ENCODE assay signal across 11 cellular contexts in the genomic region with DNA sequence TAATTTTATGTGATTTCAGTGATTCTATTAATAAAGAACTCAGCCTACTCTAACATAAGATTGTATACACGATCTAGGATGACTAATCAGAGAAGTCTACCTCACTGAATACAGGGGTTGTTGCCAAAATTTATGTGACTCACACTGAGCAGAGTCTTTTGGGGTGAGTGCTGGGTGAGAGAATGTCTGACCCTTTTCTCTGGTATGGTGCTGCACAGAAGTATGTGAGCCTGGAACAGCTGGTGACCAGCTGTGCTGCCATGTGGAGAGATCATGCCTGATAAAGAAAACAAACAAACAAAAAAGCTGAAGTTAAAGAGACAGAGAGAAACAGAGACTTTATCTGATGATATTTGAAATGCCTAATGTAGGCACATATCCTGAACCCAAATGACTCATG.
DNase-seq lines count a peak whose midpoint lies in the region; TF ChIP-seq lines count a peak whose summit lies in the region.
"Had no signal": no experiment of that assay in that cellular context is flagged by ENCODE, and none has a peak within 500 bp of the region (broad histone marks: within the 10 kb centered on the region; RNA-seq: fewer than 3 reads in every experiment).

No MANE protein-coding gene starts in this region.

- H3K36me3 ChIP-seq in SJCRH30, result no peaks in the 10 kb centered on the region

- H3K27me3 ChIP-seq in SJCRH30, result no peaks in the 10 kb centered on the region

- H3K4me3 ChIP-seq in SJCRH30, result no peak overlapping the region

- peak overlapping the region; percentile 92 for H3K27ac ChIP-seq in SJCRH30

- DNase-seq in GM03348 (ENCODE audit: low spot score), result peak; percentile 69
- peak; percentile 90 to 95 for DNase-seq in SJCRH30
- DNase-seq in fibroblast of the conjunctiva (ENCODE audit: low read depth), result peak; percentile 91
- DNase-seq in renal cortical epithelial cell (ENCODE audit: low read depth), result peak; percentile 92
- no peak for DNase-seq in Ammon's horn (ENCODE audit: low spot score)
- DNase-seq in stimulated activated CD4-positive, alpha-beta T cell treated with anti-CD3 and anti-CD28 coated beads, Interleukin-2, amount 100 ng/mL, for 24 hours, result no peak
- DNase-seq in iPS-NIHi11 (ENCODE audit: low spot score), result no peak
- DNase-seq in GM10248 (ENCODE audit: extremely low spot score), result no peak
- DNase-seq: activated CD8-positive, alpha-beta memory T cell treated with anti-CD3 and anti-CD28 coated beads, Interleukin-2, amount 50 U/mL, for 48 hours; NCI-H510A; nucleus accumbens had no signal

- H3K4me1 ChIP-seq in SJCRH30, result peaks cover 28% of the 10 kb centered on the region

- CTCF ChIA-PET in GM10248 (lab: Yijun Ruan, JAX), result no interaction called here

- POLR2A ChIA-PET in GM10248 (lab: Yijun Ruan, JAX), result no interaction called here

- H3K9me3 ChIP-seq in SJCRH30 (replicated peaks), result peaks cover 14% of the 10 kb centered on the region

- no peak for TF ChIP-seq CTCF in GM10248 (IDR thresholded peaks at IDR 0.05; ENCODE audit: control extremely low read depth, extremely low read depth, low read depth, missing control alignments)

Comparison
In these comparisons a context has a peak if more than half of its experiments do, and no peak if none do; other contexts are left out.
1. DNase-seq: peak in GM03348 (single experiment), SJCRH30 (2 of 2), fibroblast of the conjunctiva (single experiment) and renal cortical epithelial cell (single experiment); none in Ammon's horn (single experiment), stimulated activated CD4-positive, alpha-beta T cell treated with anti-CD3 and anti-CD28 coated beads, Interleukin-2, amount 100 ng/mL, for 24 hours (0 of 2), iPS-NIHi11 (single experiment) and GM10248 (single experiment).